22 cellular contexts compared by ENCODE assay signal in genomic region chr7:33667261-33667660, GRCh38.
DNase-seq lines count a peak whose midpoint lies in the region; ATAC-seq and TF ChIP-seq lines count a peak whose summit lies in the region.
"Had no signal": no experiment of that assay in that cellular context is flagged by ENCODE, and none has a peak within 500 bp of the region (broad histone marks: within the 10 kb centered on the region; RNA-seq: fewer than 3 reads in every experiment).

No MANE protein-coding gene starts in this region.

- 0 out of 2 replicates have a peak, but pooled peaks cover 3% of the 10 kb centered on the region for H3K9me3 ChIP-seq in MG63
- H3K9me3 ChIP-seq: gastrocnemius medialis, spleen had no signal

- H3K36me3 ChIP-seq in MG63: no peaks in the 10 kb centered on the region
- H3K36me3 ChIP-seq: gastrocnemius medialis, spleen had no signal

- ATAC-seq in GM21381 (IDR thresholded peaks at IDR 0.05; ENCODE audit: unreplicated experiment): no peak
- ATAC-seq: gastrocnemius medialis; naive thymus-derived CD4-positive, alpha-beta T cell; stimulated activated naive CD8-positive, alpha-beta T cell treated with anti-CD3 and anti-CD28 coated beads, Interleukin-15, amount 100 ng/mL, for 72 hours had no signal

- peak; percentile 36 for DNase-seq in AG10803 (ENCODE audit: low read depth)
- DNase-seq in LHCN-M2 (ENCODE audit: low read depth): peak; percentile 52
- peak; percentile 52 for DNase-seq in choroid plexus epithelial cell (ENCODE audit: low read depth)
- peak; percentile 45 for DNase-seq in kidney tubule cell (ENCODE audit: low spot score)
- no peak for DNase-seq in MG63
- DNase-seq in NCI-H2081 (lab: John Stamatoyannopoulos, UW): no peak
- DNase-seq in NCI-H2081 treated with DMSO at 0.1 percent for 48 hours (lab: John Stamatoyannopoulos, UW): no peak
- DNase-seq: activated B cell treated with CpG ODN at 0.5 μM for 24 hours; activated CD4-positive, alpha-beta T cell treated with anti-CD3 and anti-CD28 coated beads, Interleukin-2, amount 50 U/mL, for 4 hours; activated CD8-positive, alpha-beta memory T cell treated with anti-CD3 and anti-CD28 coated beads, Interleukin-2, amount 50 U/mL, for 48 hours; activated naive CD8-positive, alpha-beta T cell treated with anti-CD3 and anti-CD28 coated beads, Interleukin-2, amount 10 ng/mL, durations not matched to agents 7 days and 5 days; gastrocnemius medialis; kidney; naive thymus-derived CD4-positive, alpha-beta T cell; NCI-H1417 treated with DMSO at 0.1 percent for 48 hours; NCI-H69; occipital lobe; spleen; stimulated activated naive CD8-positive, alpha-beta T cell treated with anti-CD3 and anti-CD28 coated beads, Interleukin-15, amount 100 ng/mL, for 72 hours; T1000; trophoblast cell had no signal

- H3K27me3 ChIP-seq in MG63: no peaks in the 10 kb centered on the region
- H3K27me3 ChIP-seq: gastrocnemius medialis, spleen had no signal

- H3K4me3 ChIP-seq in AG10803 (ENCODE audit: low read length) (no peak overlapping the region), choroid plexus epithelial cell (ENCODE audit: low read depth, low read length) (no peak overlapping the region), MG63 (no peak overlapping the region)
- H3K4me3 ChIP-seq: gastrocnemius medialis, spleen had no signal

- TF ChIP-seq CTCF in AG10803 (conservative IDR thresholded peaks at IDR 0.05; ENCODE audit: low read length) (no peak), choroid plexus epithelial cell (conservative IDR thresholded peaks at IDR 0.05; ENCODE audit: low read depth, low read length) (no peak)

Comparison
In these comparisons a context has a peak if more than half of its experiments do, and no peak if none do; other contexts are left out.
1. DNase-seq: peak in AG10803 (single experiment), LHCN-M2 (single experiment), choroid plexus epithelial cell (single experiment) and kidney tubule cell (single experiment); none in MG63 (single experiment), NCI-H2081 (0 of 2) and NCI-H2081 treated with DMSO at 0.1 percent for 48 hours (single experiment).